8 cellular contexts compared by ENCODE assay signal in the genomic region with DNA sequence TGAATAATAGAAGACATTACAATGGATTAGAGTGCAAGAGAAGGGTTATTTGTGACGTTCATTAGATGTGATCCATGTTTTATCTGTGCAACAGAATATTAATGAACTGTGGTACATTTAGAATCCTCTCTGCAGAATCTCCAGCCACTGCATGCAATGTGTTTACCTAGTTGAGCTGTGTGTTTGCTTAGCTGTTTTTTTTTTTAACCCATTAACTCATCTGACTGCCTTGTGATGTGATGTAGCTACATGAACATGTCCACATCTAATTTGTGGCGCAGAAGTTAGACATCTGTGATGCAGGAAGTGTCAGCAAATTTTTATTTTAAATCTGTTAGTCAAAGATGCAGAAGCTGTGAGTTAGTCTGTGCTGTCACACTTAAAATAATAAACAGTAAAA.
DNase-seq lines count a peak whose midpoint lies in the region; ATAC-seq and TF ChIP-seq lines count a peak whose summit lies in the region.

No MANE protein-coding gene starts in this region.

- no peaks in the 10 kb centered on the region for H3K79me2 ChIP-seq in fibroblast of lung (ENCODE audit: control insufficient read depth, insufficient read depth, low read length)
- H3K79me2 ChIP-seq in neural progenitor cell (ENCODE audit: low read depth), result no peaks in the 10 kb centered on the region

- peaks cover 2% of the 10 kb centered on the region for H3K27me3 Mint-ChIP-seq in neural progenitor cell (ENCODE audit: insufficient read depth, low read depth)
- H3K27me3 Mint-ChIP-seq in effector memory CD8-positive, alpha-beta T cell, result peaks cover 19 to 25% of the 10 kb centered on the region in 2 donors

- peak overlapping the region; percentile 76 for H3K4me3 Mint-ChIP-seq in neural progenitor cell
- H3K4me3 Mint-ChIP-seq in effector memory CD8-positive, alpha-beta T cell, result no peak overlapping the region

- H3K27ac ChIP-seq in fibroblast of lung (ENCODE audit: insufficient read depth, low read length) (peak overlapping the region; percentile 75), neural progenitor cell (no peak overlapping the region)

- no peaks in the 10 kb centered on the region for H3K9me3 Mint-ChIP-seq in neural progenitor cell
- no peaks in the 10 kb centered on the region for H3K9me3 Mint-ChIP-seq in effector memory CD8-positive, alpha-beta T cell

- H4K20me1 ChIP-seq in fibroblast of lung (ENCODE audit: control insufficient read depth, extremely low read depth, insufficient read depth, low read length) (no peaks in the 10 kb centered on the region), neural progenitor cell (ENCODE audit: low read depth) (no peaks in the 10 kb centered on the region)

- no peaks in the 10 kb centered on the region for H3K36me3 Mint-ChIP-seq in neural progenitor cell
- no peaks in the 10 kb centered on the region for H3K36me3 Mint-ChIP-seq in effector memory CD8-positive, alpha-beta T cell (ENCODE audit: insufficient read depth)

- DNase-seq in Ammon's horn (ENCODE audit: low spot score) (peak; percentile 31), NCI-H748 (lab: John Stamatoyannopoulos, UW; ENCODE audit: unreplicated experiment) (peak; percentile 58), fibroblast of lung (ENCODE audit: low read depth in 2 of 2) (peak; percentile 47 to 68), neural progenitor cell (ENCODE audit: low spot score) (no peak), HuH-7 (ENCODE audit: low spot score) (no peak), RPMI8226 (no peak), COR-L47 (lab: John Stamatoyannopoulos, UW) (no peak)
- no peak for DNase-seq in effector memory CD8-positive, alpha-beta T cell

- TF ChIP-seq CTCF in fibroblast of lung (conservative IDR thresholded peaks at IDR 0.05 in 1 of 2, IDR thresholded peaks at IDR 0.05 in 1 of 2; ENCODE audit: low read depth in 1 of 2, low read length in 2 of 2), result no peak
- no peak for TF ChIP-seq CTCF in neural progenitor cell (IDR thresholded peaks at IDR 0.05)

- H3K27me3 ChIP-seq in fibroblast of lung (ENCODE audit: control insufficient read depth, insufficient read depth, low read length) (no peaks in the 10 kb centered on the region), neural progenitor cell (no peaks in the 10 kb centered on the region)

- no peak for ATAC-seq in effector memory CD8-positive, alpha-beta T cell (replicated peaks)

- no peaks in the 10 kb centered on the region for H3K9me3 ChIP-seq in fibroblast of lung (ENCODE audit: control insufficient read depth, insufficient read depth, low read depth, low read length)
- no peaks in the 10 kb centered on the region for H3K9me3 ChIP-seq in neural progenitor cell (ENCODE audit: low read depth)

- H3K27ac Mint-ChIP-seq in neural progenitor cell, result peak overlapping the region; percentile 62
- H3K27ac Mint-ChIP-seq in effector memory CD8-positive, alpha-beta T cell, result no peak overlapping the region

- peaks cover 2% of the 10 kb centered on the region for H3K4me1 ChIP-seq in fibroblast of lung (ENCODE audit: control insufficient read depth, extremely low read depth, insufficient read depth, low read length)
- H3K4me1 ChIP-seq in neural progenitor cell, result peaks cover 45% of the 10 kb centered on the region

- H2AFZ ChIP-seq in fibroblast of lung (ENCODE audit: low read length) (peak overlapping the region; percentile 4), neural progenitor cell (replicated peaks) (peak overlapping the region; percentile 60)

- peaks cover 7% of the 10 kb centered on the region for H3F3A ChIP-seq in neural progenitor cell (ENCODE audit: low read depth)

- H3K36me3 ChIP-seq in fibroblast of lung (ENCODE audit: control insufficient read depth, insufficient read depth, low read length) (no peaks in the 10 kb centered on the region), neural progenitor cell (no peaks in the 10 kb centered on the region)

- H3K4me1 Mint-ChIP-seq in neural progenitor cell, result peaks cover 40% of the 10 kb centered on the region
- no peaks in the 10 kb centered on the region for H3K4me1 Mint-ChIP-seq in effector memory CD8-positive, alpha-beta T cell (ENCODE audit: low read depth in 2 of 2)

- H3K4me2 ChIP-seq in fibroblast of lung (ENCODE audit: extremely low read depth, insufficient read depth, low read length) (peak overlapping the region; percentile 85), neural progenitor cell (peak overlapping the region; percentile 70)

- H3K9ac ChIP-seq in fibroblast of lung (ENCODE audit: insufficient read depth, low read length) (no peak overlapping the region), neural progenitor cell (no peak overlapping the region)

- H3K4me3 ChIP-seq in fibroblast of lung (replicated peaks in 1 of 4; ENCODE audit: control extremely low read depth in 1 of 4, insufficient read depth in 1 of 4, low read depth in 3 of 4, low read length in 4 of 4), result peak overlapping the region; percentile 17 to 85 (median 52)
- H3K4me3 ChIP-seq in neural progenitor cell, result no peak overlapping the region

Comparison
In these comparisons a context has a peak if more than half of its experiments do, and no peak if none do; other contexts are left out.
1. DNase-seq: peak in Ammon's horn (single experiment), NCI-H748 (single experiment) and fibroblast of lung (2 of 2); none in neural progenitor cell (single experiment), HuH-7 (single experiment), RPMI8226 (single experiment), COR-L47 (single experiment) and effector memory CD8-positive, alpha-beta T cell (0 of 3).